ENCODE assay signal across 18 cellular contexts in the genomic region with DNA sequence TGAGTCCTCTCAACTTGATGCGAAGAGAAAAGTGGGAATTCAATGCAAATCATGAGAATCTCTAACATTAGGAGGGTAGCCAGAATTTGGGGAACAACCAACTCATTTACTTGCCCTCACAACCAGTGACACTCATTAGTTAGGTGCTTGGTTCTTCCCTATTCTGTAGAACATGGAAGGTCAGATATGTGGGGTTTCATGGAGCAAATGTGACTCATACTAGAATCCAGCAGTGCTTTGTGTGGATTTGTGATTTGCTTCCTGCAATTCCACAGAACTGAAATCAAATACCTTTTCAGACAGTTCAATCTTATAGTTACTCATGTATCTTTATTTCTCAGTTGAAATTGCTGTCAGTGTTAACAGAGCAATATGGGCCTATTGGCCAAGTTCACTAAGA. TPM values are rescaled to one million over a fixed set of nuclear protein-coding genes. Genes with fewer than 3 reads are reported as not detected.
DNase-seq lines count a peak whose midpoint lies in the region; ATAC-seq, FAIRE-seq and TF ChIP-seq lines count a peak whose summit lies in the region.
"Had no signal": no experiment of that assay in that cellular context is flagged by ENCODE, and none has a peak within 500 bp of the region (broad histone marks: within the 10 kb centered on the region; RNA-seq: fewer than 3 reads in every experiment).

No MANE protein-coding gene starts in this region.

- no peak for DNase-seq in breast epithelium (ENCODE audit: low spot score in 2 of 2)
- no peak for DNase-seq in MCF 10A (ENCODE audit: unreplicated experiment)
- no peak for DNase-seq in keratinocyte (ENCODE audit: low read depth, low spot score)
- DNase-seq in activated CD8-positive, alpha-beta memory T cell treated with anti-CD3 and anti-CD28 coated beads for 24 hours = no peak
- DNase-seq in activated CD4-positive, alpha-beta T cell treated with anti-CD3 and anti-CD28 coated beads, Interleukin-2, amount 50 U/mL, for 1 hour = no peak
- no peak for DNase-seq in GM19239 (ENCODE audit: insufficient read length, low spot score)
- DNase-seq: CD8-positive, alpha-beta memory T cell; HCEC 1CT; KG1; MG63; NCI-H1092 treated with DMSO at 0.1 percent for 48 hours; NCI-H524 had no signal

- intact Hi-C loops in breast epithelium (cut with DNase I; ENCODE audit: low total_unique reads) = loop anchor here (5.0 kb wide), 1 partner anchor 53 kb away; no protein-coding TSS in a partner anchor
- intact Hi-C loops in MCF 10A (cut with micrococcal nuclease) = no loop called here
- intact Hi-C loops in dendritic cell treated with granulocyte-macrophage colony-stimulating factor and Interleukin-4, amounts not matched to agents 40 ng/mL and 50 ng/mL, for 4 days (cut with micrococcal nuclease) = no loop called here

- dilution Hi-C loops in keratinocyte (cut with MboI; ENCODE audit: extremely low pct_ligation_motif_present, low sequenced_read_pairs) = no loop called here

- H3K4me3 ChIP-seq in breast epithelium = no peak overlapping the region
- H3K4me3 ChIP-seq in keratinocyte (ENCODE audit: control insufficient read depth in 2 of 3, extremely low read depth in 1 of 3, insufficient read depth in 2 of 3, low read depth in 1 of 3, low read length in 3 of 3) = peak overlapping the region in 1 of 3 experiments; percentile 27
- H3K4me3 ChIP-seq: BLaER1, MG63 had no signal

- peak overlapping the region; percentile 53 for H3K4me2 ChIP-seq in keratinocyte (ENCODE audit: control insufficient read depth, extremely low read depth, insufficient read depth, low read depth, low read length)
- H3K4me2 ChIP-seq: BLaER1 had no signal

- H3K27ac ChIP-seq in breast epithelium (peak overlapping the region; percentile 12 to 54), keratinocyte (ENCODE audit: control insufficient read depth, insufficient read depth, low read length) (peak overlapping the region; percentile 26)
- H3K27ac ChIP-seq: BLaER1 had no signal

- H3K27me3 ChIP-seq in breast epithelium (no peaks in the 10 kb centered on the region), keratinocyte (ENCODE audit: control insufficient read depth, extremely low read depth, insufficient read depth, low read length) (no peaks in the 10 kb centered on the region)
- H3K27me3 ChIP-seq: BLaER1, MG63 had no signal

- no peaks in the 10 kb centered on the region for H3K79me2 ChIP-seq in keratinocyte (ENCODE audit: control insufficient read depth, insufficient read depth, low read length)

- no peaks in the 10 kb centered on the region for H3K36me3 ChIP-seq in breast epithelium
- H3K36me3 ChIP-seq in keratinocyte (ENCODE audit: control insufficient read depth in 2 of 2, extremely low read depth in 1 of 2, insufficient read depth in 2 of 2, low read length in 2 of 2) = no peaks in the 10 kb centered on the region
- H3K36me3 ChIP-seq: BLaER1, MG63 had no signal

- no peak for ATAC-seq in GM18498 (IDR thresholded peaks at IDR 0.05; ENCODE audit: unreplicated experiment)

- H3K4me1 Mint-ChIP-seq in MCF 10A (ENCODE audit: insufficient read depth, unreplicated experiment) = no peaks in the 10 kb centered on the region
- peaks cover 72% of the 10 kb centered on the region for H3K4me1 Mint-ChIP-seq in dendritic cell treated with granulocyte-macrophage colony-stimulating factor and Interleukin-4, amounts not matched to agents 40 ng/mL and 50 ng/mL, for 4 days (ENCODE audit: low read depth)

- FAIRE-seq in keratinocyte (lab: Jason Lieb, UNC) (no peak), GM19239 (lab: Jason Lieb, UNC) (no peak)
- FAIRE-seq: D721Med had no signal

- H3K4me3 Mint-ChIP-seq in MCF 10A (ENCODE audit: unreplicated experiment) = no peak overlapping the region
- no peak overlapping the region for H3K4me3 Mint-ChIP-seq in dendritic cell treated with granulocyte-macrophage colony-stimulating factor and Interleukin-4, amounts not matched to agents 40 ng/mL and 50 ng/mL, for 4 days
- H3K4me3 Mint-ChIP-seq: CD8-positive, alpha-beta memory T cell had no signal

- no peaks in the 10 kb centered on the region for H4K20me1 ChIP-seq in keratinocyte (ENCODE audit: control insufficient read depth, extremely low read depth, insufficient read depth, low read length)
- H4K20me1 ChIP-seq: BLaER1 had no signal

- H3K27me3 Mint-ChIP-seq in MCF 10A (ENCODE audit: insufficient read depth, unreplicated experiment) = no peaks in the 10 kb centered on the region
- no peaks in the 10 kb centered on the region for H3K27me3 Mint-ChIP-seq in dendritic cell treated with granulocyte-macrophage colony-stimulating factor and Interleukin-4, amounts not matched to agents 40 ng/mL and 50 ng/mL, for 4 days

- no TSS peak for BruUV-seq in MCF 10A (replicated peaks; lab: Mats Ljungman, UMichigan)

- peak overlapping the region; percentile 1 for H3K9ac ChIP-seq in keratinocyte (ENCODE audit: control insufficient read depth, extremely low read depth, insufficient read depth, low read length)
- H3K9ac ChIP-seq: BLaER1 had no signal

- no peaks in the 10 kb centered on the region for H3K9me1 ChIP-seq in keratinocyte (ENCODE audit: control insufficient read depth, extremely low read depth, insufficient read depth, low read length)

- H3K9me3 ChIP-seq in breast epithelium (no peaks in the 10 kb centered on the region), keratinocyte (ENCODE audit: control insufficient read depth, low read depth, low read length) (no peaks in the 10 kb centered on the region)
- H3K9me3 ChIP-seq: BLaER1, MG63 had no signal

- no peaks in the 10 kb centered on the region for H3K4me1 ChIP-seq in breast epithelium
- H3K4me1 ChIP-seq in keratinocyte (ENCODE audit: control insufficient read depth, extremely low read depth, insufficient read depth, low read length) = peaks cover 37% of the 10 kb centered on the region

- CTCF ChIA-PET in MCF 10A (lab: Yijun Ruan, JAX) = interaction anchor here (1.5 to 19.9 kb wide), 3 partner anchors 9 to 59 kb away, joined by 6 to 805 read pairs (median 419); no protein-coding TSS in a partner anchor

- no peaks in the 10 kb centered on the region for H3K36me3 Mint-ChIP-seq in MCF 10A (ENCODE audit: insufficient read depth, unreplicated experiment)
- no peaks in the 10 kb centered on the region for H3K36me3 Mint-ChIP-seq in dendritic cell treated with granulocyte-macrophage colony-stimulating factor and Interleukin-4, amounts not matched to agents 40 ng/mL and 50 ng/mL, for 4 days (ENCODE audit: low read depth)
- H3K36me3 Mint-ChIP-seq: CD8-positive, alpha-beta memory T cell had no signal

- no peak for TF ChIP-seq POLR2A in breast epithelium (IDR thresholded peaks at IDR 0.05)

- H2AFZ ChIP-seq in keratinocyte (ENCODE audit: control insufficient read depth, low read length) = peak overlapping the region; percentile 31

- H3K27ac Mint-ChIP-seq in MCF 10A (ENCODE audit: low read depth, unreplicated experiment) = no peak overlapping the region
- peak overlapping the region; percentile 72 for H3K27ac Mint-ChIP-seq in dendritic cell treated with granulocyte-macrophage colony-stimulating factor and Interleukin-4, amounts not matched to agents 40 ng/mL and 50 ng/mL, for 4 days
- H3K27ac Mint-ChIP-seq: CD8-positive, alpha-beta memory T cell had no signal

- no peak for TF ChIP-seq CTCF in breast epithelium (IDR thresholded peaks at IDR 0.05)
- TF ChIP-seq CTCF in MCF 10A (IDR thresholded peaks at IDR 0.05; ENCODE audit: unreplicated experiment) = no peak
- no peak for TF ChIP-seq CTCF in keratinocyte (optimal IDR thresholded peaks at IDR 0.05 in 1 of 3, IDR thresholded peaks at IDR 0.05 in 1 of 3, conservative IDR thresholded peaks at IDR 0.05 in 1 of 3; ENCODE audit: extremely low read depth in 1 of 3, insufficient read depth in 2 of 3, low read length in 3 of 3)

- H3K9me3 Mint-ChIP-seq in MCF 10A (ENCODE audit: unreplicated experiment) = no peaks in the 10 kb centered on the region
- H3K9me3 Mint-ChIP-seq in dendritic cell treated with granulocyte-macrophage colony-stimulating factor and Interleukin-4, amounts not matched to agents 40 ng/mL and 50 ng/mL, for 4 days = no peaks in the 10 kb centered on the region
- H3K9me3 Mint-ChIP-seq: CD8-positive, alpha-beta memory T cell had no signal

- POLR2A ChIA-PET in MCF 10A (lab: Yijun Ruan, JAX) = no interaction called here

RNA-seq across cellular contexts. Expression of gene ETV3, which starts 6.9 kb away (rescaled TPM):
- total RNA-seq in breast epithelium = 10 to 100 TPM; 20.0 to 28.0 (median 22.0) TPM
- total RNA-seq in MCF 10A (2022) = 28.6 and 35.0 TPM in 2 replicates
- polyA plus RNA-seq in keratinocyte = 16.7 to 22.3 TPM (median 21.2 TPM) in 3 replicates
- polyA plus RNA-seq in keratinocyte (2011; ENCODE audit: low read depth) = 16.0 TPM
- 11.0 and 14.0 TPM in 2 replicates for polyA plus RNA-seq in keratinocyte (2011; cell fraction: cytosol; rRNA removed)
- polyA plus RNA-seq in keratinocyte (2011; cell fraction: nucleus; rRNA removed) = 34.6 and 39.9 TPM in 2 replicates
- polyA plus RNA-seq in keratinocyte (2012; ENCODE audit: low replicate concordance) = 20.3 and 25.8 TPM in 2 replicates
- polyA minus RNA-seq in keratinocyte = 23.1 to 53.1 TPM (median 42.1 TPM) in 3 replicates
- 25.3 TPM for polyA minus RNA-seq in keratinocyte (2011; cell fraction: cytosol; rRNA and poly(A)+ RNA removed)
- polyA minus RNA-seq in keratinocyte (2011; cell fraction: nucleus; rRNA and poly(A)+ RNA removed) = 31.2 and 45.8 TPM in 2 replicates

RNA-seq across cellular contexts. Expression of gene ETV3L, which starts 45.5 kb away (rescaled TPM):
- total RNA-seq in breast epithelium (not detected), MCF 10A (2022) (not detected in 2 replicates)
- polyA plus RNA-seq in keratinocyte = not detected in 3 replicates
- not detected for polyA plus RNA-seq in keratinocyte (2011; ENCODE audit: low read depth)
- polyA plus RNA-seq in keratinocyte (2011; cell fraction: cytosol; rRNA removed) = not detected in 2 replicates
- polyA plus RNA-seq in keratinocyte (2011; cell fraction: nucleus; rRNA removed) = not detected in 2 replicates
- polyA plus RNA-seq in keratinocyte (2012; ENCODE audit: low replicate concordance) = not detected in 2 replicates
- not detected in 3 replicates for polyA minus RNA-seq in keratinocyte
- not detected for polyA minus RNA-seq in keratinocyte (2011; cell fraction: cytosol; rRNA and poly(A)+ RNA removed)
- not detected in 2 replicates for polyA minus RNA-seq in keratinocyte (2011; cell fraction: nucleus; rRNA and poly(A)+ RNA removed)
- total RNA-seq: A172; CD8-positive, alpha-beta memory T cell; SK-MEL-5 had no signal
- polyA plus RNA-seq: CD8-positive, alpha-beta memory T cell had no signal
